Comparison of ENCODE assay signal across 9 cellular contexts in the genomic region with DNA sequence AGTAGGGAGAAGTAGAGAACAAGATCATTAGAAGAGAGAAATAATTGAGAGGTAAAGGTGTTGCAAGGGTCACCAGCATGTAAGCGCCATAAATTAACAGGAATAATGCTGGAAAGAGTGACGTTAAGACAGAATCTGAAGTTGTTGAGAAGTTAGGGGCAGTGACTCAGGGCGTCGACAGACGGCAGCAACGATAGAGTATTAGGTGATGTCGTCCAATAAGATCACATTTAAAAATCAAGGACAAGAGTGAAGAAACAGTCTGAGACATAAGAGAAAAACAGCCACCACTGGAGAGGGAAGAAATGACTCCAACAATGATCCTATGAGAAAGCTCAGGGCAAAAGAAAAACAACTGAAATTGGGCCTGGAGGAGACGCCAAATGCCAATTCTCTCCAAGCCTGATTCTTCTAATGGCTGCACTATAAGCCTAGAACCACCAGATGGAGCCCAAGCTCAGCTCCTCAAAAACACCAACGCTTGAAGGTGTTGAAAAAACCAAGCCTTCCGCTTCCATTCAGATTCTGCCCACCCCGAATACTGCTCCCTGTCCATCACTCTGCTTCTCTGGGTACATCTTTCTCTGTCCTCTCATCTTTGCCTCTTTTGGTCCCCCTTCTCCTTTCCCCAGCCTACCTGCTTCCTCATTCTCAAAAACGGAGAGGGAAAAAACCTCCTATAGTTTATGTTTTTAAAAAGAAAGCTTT.
DNase-seq lines count a peak whose midpoint lies in the region; ATAC-seq and TF ChIP-seq lines count a peak whose summit lies in the region.
"Had no signal": no experiment of that assay in that cellular context is flagged by ENCODE, and none has a peak within 500 bp of the region (broad histone marks: within the 10 kb centered on the region; RNA-seq: fewer than 3 reads in every experiment).

No MANE protein-coding gene starts in this region.

- in situ Hi-C loops in KBM-7 (cut with MboI; ENCODE audit: low pct_unique_long_range_greater_than_20kb, low sequenced_read_pairs), result loop anchor here (10.0 kb wide), 2 partner anchors 86 to 124 kb away; a partner anchor contains a TSS
- in situ Hi-C loops in Panc1 (cut with HindIII; ENCODE audit: low pct_unique_long_range_greater_than_20kb, low sequenced_read_pairs), result loop anchor here (25.0 kb wide), 1 partner anchor 89 kb away; no protein-coding TSS in a partner anchor

- H2AFZ ChIP-seq in fibroblast of lung (ENCODE audit: low read length), result no peak overlapping the region

- CTCF ChIA-PET in Panc1 (lab: Charles Lee), result interaction anchor here (0.8 to 3.9 kb wide), 8 partner anchors 11 to 112 kb away, joined by 3 to 49 read pairs (median 4); no protein-coding TSS in a partner anchor

- 57% methylated on average over 12 of the region's 12 CpGs for WGBS in testis, 2 donors

- no peak overlapping the region for H3K9ac ChIP-seq in fibroblast of lung (ENCODE audit: insufficient read depth, low read length)

- peaks cover 39% of the 10 kb centered on the region for H3K4me1 Mint-ChIP-seq in nephron

- ATAC-seq in Panc1 (peak; percentile 76), HG03108 (IDR thresholded peaks at IDR 0.05; ENCODE audit: unreplicated experiment) (no peak)

- H3K79me2 ChIP-seq in fibroblast of lung (ENCODE audit: control insufficient read depth, insufficient read depth, low read length), result peaks cover 2% of the 10 kb centered on the region

- H3K9me3 Mint-ChIP-seq in nephron, result no peaks in the 10 kb centered on the region
- H3K9me3 Mint-ChIP-seq: activated naive CD4-positive, alpha-beta T cell treated with anti-CD3 and anti-CD28 coated beads, Interleukin-2, amount 50 U/mL, for 72 hours had no signal

- peaks cover 46% of the 10 kb centered on the region for H3K4me1 ChIP-seq in Panc1 (ENCODE audit: control insufficient read depth, insufficient read depth, low read length)
- H3K4me1 ChIP-seq in fibroblast of lung (ENCODE audit: control insufficient read depth, extremely low read depth, insufficient read depth, low read length), result peaks cover 39% of the 10 kb centered on the region
- peaks cover 20% of the 10 kb centered on the region for H3K4me1 ChIP-seq in testis

- H3K27ac Mint-ChIP-seq in nephron, result no peak overlapping the region
- H3K27ac Mint-ChIP-seq: activated naive CD4-positive, alpha-beta T cell treated with anti-CD3 and anti-CD28 coated beads, Interleukin-2, amount 50 U/mL, for 72 hours had no signal

- peak; percentile 93 for TF ChIP-seq CTCF in Panc1 (IDR thresholded peaks at IDR 0.05)
- TF ChIP-seq CTCF in fibroblast of lung (conservative IDR thresholded peaks at IDR 0.05 in 1 of 2, IDR thresholded peaks at IDR 0.05 in 1 of 2; ENCODE audit: low read depth in 1 of 2, low read length in 2 of 2), result peak; percentile 95 to 98
- peak; percentile 85 to 92 (median 91) for TF ChIP-seq CTCF in nephron (IDR thresholded peaks at IDR 0.05; ENCODE audit: unreplicated experiment in 3 of 3)
- TF ChIP-seq CTCF in testis (IDR thresholded peaks at IDR 0.05), result peak; percentile 86 to 90 (median 87)

- DNase-seq in D341Med (ENCODE audit: low spot score) (peak; percentile 70), KBM-7 (peak; percentile 80), Panc1 (ENCODE audit: low read depth, low spot score) (peak; percentile 80), fibroblast of lung (ENCODE audit: low read depth in 2 of 2) (peak; percentile 59 to 84), testis (peak; percentile 75)
- peak; percentile 67 to 70 for DNase-seq in activated T-cell treated with anti-CD3 and anti-CD28 coated beads, Interleukin-2, amount 50 U/mL, for 48 hours

- no peaks in the 10 kb centered on the region for H3K27me3 ChIP-seq in Panc1 (ENCODE audit: control insufficient read depth, insufficient read depth, low read length)
- no peaks in the 10 kb centered on the region for H3K27me3 ChIP-seq in fibroblast of lung (ENCODE audit: control insufficient read depth, insufficient read depth, low read length)
- no peaks in the 10 kb centered on the region for H3K27me3 ChIP-seq in testis

- H3K4me3 Mint-ChIP-seq in nephron, result no peak overlapping the region

- POLR2A ChIA-PET in Panc1 (lab: Charles Lee), result interaction anchor here (0.6 kb wide), 2 partner anchors 80 to 278 kb away, joined by 3 to 10 read pairs; no protein-coding TSS in a partner anchor

- no peaks in the 10 kb centered on the region for H3K9me3 ChIP-seq in Panc1 (ENCODE audit: control insufficient read depth, insufficient read depth, low read depth, low read length)
- H3K9me3 ChIP-seq in fibroblast of lung (ENCODE audit: control insufficient read depth, insufficient read depth, low read depth, low read length), result no peaks in the 10 kb centered on the region
- no peaks in the 10 kb centered on the region for H3K9me3 ChIP-seq in testis

- no peaks in the 10 kb centered on the region for H4K20me1 ChIP-seq in fibroblast of lung (ENCODE audit: control insufficient read depth, extremely low read depth, insufficient read depth, low read length)

- peaks cover 28% of the 10 kb centered on the region for H3K36me3 Mint-ChIP-seq in nephron (ENCODE audit: low read depth)

- peak overlapping the region; percentile 56 for H3K4me2 ChIP-seq in fibroblast of lung (ENCODE audit: extremely low read depth, insufficient read depth, low read length)

- peaks cover 5% of the 10 kb centered on the region for H3K36me3 ChIP-seq in Panc1 (ENCODE audit: control insufficient read depth, insufficient read depth, low read length)
- H3K36me3 ChIP-seq in fibroblast of lung (ENCODE audit: control insufficient read depth, insufficient read depth, low read length), result peaks cover 4% of the 10 kb centered on the region
- no peaks in the 10 kb centered on the region for H3K36me3 ChIP-seq in testis (ENCODE audit: low read depth, missing control alignments)

- no peak for TF ChIP-seq POLR2A in testis (IDR thresholded peaks at IDR 0.05)

- intact Hi-C loops in Panc1 (cut with micrococcal nuclease; ENCODE audit: unreplicated experiment), result loop anchor here (1.0 kb wide), 1 partner anchor 86 kb away; no protein-coding TSS in a partner anchor
- intact Hi-C loops in testis (cut with DNase I; ENCODE audit: low total_unique reads), result loop anchor here (5.0 kb wide), 1 partner anchor 84 kb away; no protein-coding TSS in a partner anchor

- peak overlapping the region; percentile 40; the same call in 1 of the 2 replicates for H3K27ac ChIP-seq in Panc1 (ENCODE audit: low read length)
- H3K27ac ChIP-seq in fibroblast of lung (ENCODE audit: insufficient read depth, low read length), result no peak overlapping the region
- H3K27ac ChIP-seq in testis, result no peak overlapping the region

- no TSS peak for BruUV-seq in Panc1 (replicated peaks; lab: Mats Ljungman, UMichigan)

- H3K27me3 Mint-ChIP-seq in nephron (ENCODE audit: low read depth), result no peaks in the 10 kb centered on the region

- H3K4me3 ChIP-seq in Panc1 (ENCODE audit: low read depth in 2 of 2, low read length in 2 of 2) (no peak overlapping the region), fibroblast of lung (replicated peaks in 1 of 4; ENCODE audit: control extremely low read depth in 1 of 4, insufficient read depth in 1 of 4, low read depth in 3 of 4, low read length in 4 of 4) (no peak overlapping the region), testis (no peak overlapping the region)
